Comparison of ENCODE assay signal across 3 cellular contexts in genomic region chr10:14876764-14877163, GRCh38.
TF ChIP-seq lines count a peak whose summit lies in the region.

No MANE protein-coding gene starts in this region.

TF ChIP-seq in SK-N-SH, 30 proteins besides CTCF, POLR2A, EP300 and RAD21:
- TF ChIP-seq GATA2 (CRISPR knock-in tag; IDR thresholded peaks at IDR 0.05) (no peak), TAF1 (IDR thresholded peaks at IDR 0.05; ENCODE audit: borderline replicate concordance, low read depth, low read length) (no peak), MEF2A (IDR thresholded peaks at IDR 0.05; ENCODE audit: borderline replicate concordance, low read depth) (no peak)

TF ChIP-seq in SK-N-SH treated with all-trans-retinoic acid at 6 μM for 48 hours, 23 proteins besides CTCF, POLR2A, EP300 and RAD21:
- TF ChIP-seq OSR1 (CRISPR knock-in tag; IDR thresholded peaks at IDR 0.05) (no peak), CSRNP3 (CRISPR knock-in tag; IDR thresholded peaks at IDR 0.05) (no peak), PATZ1 (CRISPR knock-in tag; IDR thresholded peaks at IDR 0.05; ENCODE audit: borderline replicate concordance) (no peak), ESRRG (CRISPR knock-in tag; IDR thresholded peaks at IDR 0.05) (no peak), ARNTL (CRISPR knock-in tag; IDR thresholded peaks at IDR 0.05; ENCODE audit: borderline replicate concordance, low read depth) (no peak), TCF4 (CRISPR knock-in tag; IDR thresholded peaks at IDR 0.05; ENCODE audit: borderline replicate concordance) (no peak), ZFP3 (CRISPR knock-in tag; IDR thresholded peaks at IDR 0.05) (no peak), ZNF8 (CRISPR knock-in tag; IDR thresholded peaks at IDR 0.05) (no peak), GLIS3 (CRISPR knock-in tag; IDR thresholded peaks at IDR 0.05) (no peak), ZFP30 (CRISPR knock-in tag; IDR thresholded peaks at IDR 0.05) (no peak), BACH2 (CRISPR knock-in tag; IDR thresholded peaks at IDR 0.05; ENCODE audit: borderline replicate concordance) (no peak), RARB (CRISPR knock-in tag; IDR thresholded peaks at IDR 0.05) (no peak), TOX (CRISPR knock-in tag; IDR thresholded peaks at IDR 0.05; ENCODE audit: borderline replicate concordance) (no peak), TSHZ2 (CRISPR knock-in tag; IDR thresholded peaks at IDR 0.05) (no peak), ZC3H10 (CRISPR knock-in tag; IDR thresholded peaks at IDR 0.05) (no peak), PPARA (CRISPR knock-in tag; IDR thresholded peaks at IDR 0.05; ENCODE audit: borderline replicate concordance) (no peak), ZNF70 (CRISPR knock-in tag; IDR thresholded peaks at IDR 0.05) (no peak)

TF ChIP-seq in endothelial cell of umbilical vein, 7 proteins besides CTCF, POLR2A, EP300 and RAD21:
- no peak for TF ChIP-seq FOS (IDR thresholded peaks at IDR 0.05; ENCODE audit: borderline replicate concordance, insufficient read depth, low read length)
- no peak for TF ChIP-seq JUN (IDR thresholded peaks at IDR 0.05; ENCODE audit: borderline replicate concordance, insufficient read depth, insufficient read length, low read depth)
